In genomic region chr3:193452338-193452737, GRCh38 we compare ENCODE assay signal across 13 cellular contexts.
DNase-seq lines count a peak whose midpoint lies in the region; ATAC-seq, FAIRE-seq and TF ChIP-seq lines count a peak whose summit lies in the region.
"Had no signal": no experiment of that assay in that cellular context is flagged by ENCODE, and none has a peak within 500 bp of the region (broad histone marks: within the 10 kb centered on the region; RNA-seq: fewer than 3 reads in every experiment).

No MANE protein-coding gene starts in this region.

- H3K36me3 Mint-ChIP-seq in osteocyte (ENCODE audit: unreplicated experiment): no peaks in the 10 kb centered on the region
- no peaks in the 10 kb centered on the region for H3K36me3 Mint-ChIP-seq in activated CD4-positive, alpha-beta T cell treated with anti-CD3 and anti-CD28 coated beads, Interleukin-2, amount 10 ng/mL, durations not matched to agents 24 days and 14 days (ENCODE audit: low read depth)

- TF ChIP-seq CTCF in osteocyte (IDR thresholded peaks at IDR 0.05): peak; percentile 36

- ATAC-seq in HG03521 (IDR thresholded peaks at IDR 0.05; ENCODE audit: unreplicated experiment): no peak
- ATAC-seq: activated T-helper 17 cell treated with anti-CD3 and anti-CD28 coated beads, Interleukin-2, amount 50 U/mL, for 72 hours; effector memory CD8-positive, alpha-beta T cell; left lung had no signal

- TF ChIP-seq POLR2A in GM12891 (IDR thresholded peaks at IDR 0.05; ENCODE audit: low read depth, low read length): no peak

- no peaks in the 10 kb centered on the region for H3K4me1 Mint-ChIP-seq in osteocyte (ENCODE audit: unreplicated experiment)
- H3K4me1 Mint-ChIP-seq in activated CD4-positive, alpha-beta T cell treated with anti-CD3 and anti-CD28 coated beads, Interleukin-2, amount 10 ng/mL, durations not matched to agents 24 days and 14 days: no peaks in the 10 kb centered on the region
- H3K4me1 Mint-ChIP-seq: activated T-helper 17 cell treated with anti-CD3 and anti-CD28 coated beads, Interleukin-2, amount 50 U/mL, for 72 hours had no signal

- H3K27ac Mint-ChIP-seq in osteocyte (ENCODE audit: unreplicated experiment): no peak overlapping the region
- H3K27ac Mint-ChIP-seq in activated CD4-positive, alpha-beta T cell treated with anti-CD3 and anti-CD28 coated beads, Interleukin-2, amount 10 ng/mL, durations not matched to agents 24 days and 14 days: no peak overlapping the region
- H3K27ac Mint-ChIP-seq: activated T-helper 17 cell treated with anti-CD3 and anti-CD28 coated beads, Interleukin-2, amount 50 U/mL, for 72 hours; effector memory CD8-positive, alpha-beta T cell had no signal

- intact Hi-C loops in activated CD4-positive, alpha-beta T cell treated with anti-CD3 and anti-CD28 coated beads, Interleukin-2, amount 10 ng/mL, durations not matched to agents 24 days and 14 days (cut with micrococcal nuclease): no loop called here

- H3K27me3 Mint-ChIP-seq in osteocyte (ENCODE audit: unreplicated experiment): peaks cover 4% of the 10 kb centered on the region
- no peaks in the 10 kb centered on the region for H3K27me3 Mint-ChIP-seq in activated CD4-positive, alpha-beta T cell treated with anti-CD3 and anti-CD28 coated beads, Interleukin-2, amount 10 ng/mL, durations not matched to agents 24 days and 14 days
- H3K27me3 Mint-ChIP-seq: activated T-helper 17 cell treated with anti-CD3 and anti-CD28 coated beads, Interleukin-2, amount 50 U/mL, for 72 hours; effector memory CD8-positive, alpha-beta T cell had no signal

- no peak for FAIRE-seq in GM12891 (lab: Jason Lieb, UNC)

- in situ Hi-C loops in T47D (cut with HindIII; ENCODE audit: low pct_unique_long_range_greater_than_20kb, low sequenced_read_pairs): no loop called here

- DNase-seq in NOMO-1 treated with DMSO at 0.1 percent for 48 hours (lab: John Stamatoyannopoulos, UW; ENCODE audit: unreplicated experiment) (peak; percentile 20), NOMO-1 treated with dmso at 0.1 percent for 144 hours (lab: John Stamatoyannopoulos, UW; ENCODE audit: unreplicated experiment) (no peak), NCI-H1092 (lab: John Stamatoyannopoulos, UW) (peak; percentile 3), T47D (ENCODE audit: low read depth in 1 of 2, low spot score in 1 of 2) (peak; percentile 40 to 61), osteocyte (ENCODE audit: extremely low spot score, unreplicated experiment) (no peak), GM12891 (ENCODE audit: insufficient read length, low spot score) (no peak)
- DNase-seq in activated CD4-positive, alpha-beta T cell treated with anti-CD3 and anti-CD28 coated beads, Interleukin-2, amount 10 ng/mL, durations not matched to agents 24 days and 14 days: no peak
- DNase-seq: C1 segment of cervical spinal cord; effector memory CD8-positive, alpha-beta T cell; left lung; NCI-H446 treated with DMSO at 0.1 percent for 48 hours had no signal

- H3K9me3 Mint-ChIP-seq in osteocyte (ENCODE audit: unreplicated experiment): no peaks in the 10 kb centered on the region
- no peaks in the 10 kb centered on the region for H3K9me3 Mint-ChIP-seq in activated CD4-positive, alpha-beta T cell treated with anti-CD3 and anti-CD28 coated beads, Interleukin-2, amount 10 ng/mL, durations not matched to agents 24 days and 14 days
- H3K9me3 Mint-ChIP-seq: activated T-helper 17 cell treated with anti-CD3 and anti-CD28 coated beads, Interleukin-2, amount 50 U/mL, for 72 hours; effector memory CD8-positive, alpha-beta T cell had no signal

- no peak overlapping the region for H3K4me3 Mint-ChIP-seq in osteocyte (ENCODE audit: unreplicated experiment)
- no peak overlapping the region for H3K4me3 Mint-ChIP-seq in activated CD4-positive, alpha-beta T cell treated with anti-CD3 and anti-CD28 coated beads, Interleukin-2, amount 10 ng/mL, durations not matched to agents 24 days and 14 days
- H3K4me3 Mint-ChIP-seq: activated T-helper 17 cell treated with anti-CD3 and anti-CD28 coated beads, Interleukin-2, amount 50 U/mL, for 72 hours; effector memory CD8-positive, alpha-beta T cell had no signal

TF ChIP-seq in GM12891, 5 proteins besides CTCF, POLR2A, EP300 and RAD21:
- TF ChIP-seq PAX5 (IDR thresholded peaks at IDR 0.05; ENCODE audit: insufficient read depth, low read length, severe bottlenecking): no peak
- TF ChIP-seq SPI1 (IDR thresholded peaks at IDR 0.05; ENCODE audit: low read depth, low read length): no peak
- no peak for TF ChIP-seq POU2F2 (IDR thresholded peaks at IDR 0.05; ENCODE audit: low read depth, low read length)
- TF ChIP-seq TAF1 (IDR thresholded peaks at IDR 0.05; ENCODE audit: low read depth, low read length): no peak
- no peak for TF ChIP-seq POLR2AphosphoS5 (IDR thresholded peaks at IDR 0.05; ENCODE audit: low read depth, low read length)
TF ChIP-seq in GM12891: peak in this region for 0.

Comparison
In these comparisons a context has a peak if more than half of its experiments do, and no peak if none do; other contexts are left out.
1. DNase-seq: peak in NOMO-1 treated with DMSO at 0.1 percent for 48 hours (single experiment), NCI-H1092 (single experiment) and T47D (2 of 2); none in NOMO-1 treated with dmso at 0.1 percent for 144 hours (single experiment), osteocyte (single experiment), activated CD4-positive, alpha-beta T cell treated with anti-CD3 and anti-CD28 coated beads, Interleukin-2, amount 10 ng/mL, durations not matched to agents 24 days and 14 days (single experiment) and GM12891 (single experiment).